ENCODE assay signal across 1 cellular context in the genomic region with DNA sequence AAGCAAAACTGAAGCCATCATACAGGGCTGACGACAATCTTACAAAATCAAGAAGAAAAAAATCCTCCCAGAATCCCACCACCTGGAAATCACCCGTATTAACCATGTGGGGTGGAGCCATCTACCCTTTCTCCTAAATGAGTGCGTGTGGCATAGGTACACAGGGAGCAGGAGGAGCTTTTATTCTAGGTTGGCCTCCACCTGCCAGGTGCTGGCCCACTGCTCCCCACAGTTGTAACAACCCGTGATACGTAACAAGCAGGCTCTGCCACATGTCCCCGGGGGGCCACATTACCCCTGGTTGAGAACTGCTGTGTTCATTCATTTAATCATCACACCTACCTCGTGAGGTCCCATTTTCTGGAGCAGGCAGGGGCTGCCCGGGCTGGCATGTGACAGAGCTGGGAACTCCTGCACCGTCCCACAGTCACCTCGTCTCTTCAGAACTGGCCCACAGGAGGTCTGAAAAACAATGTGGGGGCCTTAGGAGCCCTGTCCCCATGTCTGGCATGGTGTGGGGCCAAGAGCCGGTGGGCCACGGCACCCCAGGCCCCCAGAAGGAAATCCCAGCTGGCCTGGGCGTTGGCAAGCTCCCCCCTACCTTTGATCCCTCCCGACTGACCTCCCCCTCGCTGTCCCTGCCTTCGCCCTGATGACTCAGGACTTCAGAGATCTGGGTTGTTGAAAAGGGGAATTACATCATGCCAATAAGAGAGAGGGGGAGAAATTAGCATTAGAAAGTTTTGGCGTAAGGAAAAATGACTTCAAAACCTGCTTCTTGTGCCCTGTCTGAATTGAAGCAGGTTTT.
TF ChIP-seq lines count a peak whose summit lies in the region.

No MANE protein-coding gene starts in this region.

TF ChIP-seq in HepG2, 621 proteins besides CTCF, POLR2A, EP300 and RAD21 (continued from another document and continues in another):
- peak; percentile 47 for TF ChIP-seq RBM39 (IDR thresholded peaks at IDR 0.05; ENCODE audit: low read depth, low read length, poor library complexity, severe bottlenecking)
- TF ChIP-seq, protein P1, sequence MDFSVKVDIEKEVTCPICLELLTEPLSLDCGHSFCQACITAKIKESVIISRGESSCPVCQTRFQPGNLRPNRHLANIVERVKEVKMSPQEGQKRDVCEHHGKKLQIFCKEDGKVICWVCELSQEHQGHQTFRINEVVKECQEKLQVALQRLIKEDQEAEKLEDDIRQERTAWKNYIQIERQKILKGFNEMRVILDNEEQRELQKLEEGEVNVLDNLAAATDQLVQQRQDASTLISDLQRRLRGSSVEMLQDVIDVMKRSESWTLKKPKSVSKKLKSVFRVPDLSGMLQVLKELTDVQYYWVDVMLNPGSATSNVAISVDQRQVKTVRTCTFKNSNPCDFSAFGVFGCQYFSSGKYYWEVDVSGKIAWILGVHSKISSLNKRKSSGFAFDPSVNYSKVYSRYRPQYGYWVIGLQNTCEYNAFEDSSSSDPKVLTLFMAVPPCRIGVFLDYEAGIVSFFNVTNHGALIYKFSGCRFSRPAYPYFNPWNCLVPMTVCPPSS (IDR thresholded peaks at IDR 0.05), result no peak
- no peak; the same call in 1 of the 2 replicates for TF ChIP-seq RARG (CRISPR knock-in tag; IDR thresholded peaks at IDR 0.05; ENCODE audit: low read depth)
- no peak for TF ChIP-seq HDAC6 (IDR thresholded peaks at IDR 0.05; ENCODE audit: low read depth, low read length)
- TF ChIP-seq SMYD3 (CRISPR knock-in tag; IDR thresholded peaks at IDR 0.05), result 0 out of 2 replicates have a peak, but pooled peaks have one; percentile 74
- TF ChIP-seq EHMT2 (IDR thresholded peaks at IDR 0.05; ENCODE audit: borderline replicate concordance, low read depth, low read length), result no peak
- peak; percentile 37; the same call in 1 of the 2 replicates for TF ChIP-seq ZNF580 (CRISPR knock-in tag; IDR thresholded peaks at IDR 0.05; ENCODE audit: borderline replicate concordance, low read depth)
- peak; percentile 87 for TF ChIP-seq SKIL (CRISPR knock-in tag; IDR thresholded peaks at IDR 0.05; ENCODE audit: borderline replicate concordance)
- TF ChIP-seq ELF4 (CRISPR knock-in tag; IDR thresholded peaks at IDR 0.05; ENCODE audit: borderline replicate concordance), result no peak
- TF ChIP-seq, protein P2, sequence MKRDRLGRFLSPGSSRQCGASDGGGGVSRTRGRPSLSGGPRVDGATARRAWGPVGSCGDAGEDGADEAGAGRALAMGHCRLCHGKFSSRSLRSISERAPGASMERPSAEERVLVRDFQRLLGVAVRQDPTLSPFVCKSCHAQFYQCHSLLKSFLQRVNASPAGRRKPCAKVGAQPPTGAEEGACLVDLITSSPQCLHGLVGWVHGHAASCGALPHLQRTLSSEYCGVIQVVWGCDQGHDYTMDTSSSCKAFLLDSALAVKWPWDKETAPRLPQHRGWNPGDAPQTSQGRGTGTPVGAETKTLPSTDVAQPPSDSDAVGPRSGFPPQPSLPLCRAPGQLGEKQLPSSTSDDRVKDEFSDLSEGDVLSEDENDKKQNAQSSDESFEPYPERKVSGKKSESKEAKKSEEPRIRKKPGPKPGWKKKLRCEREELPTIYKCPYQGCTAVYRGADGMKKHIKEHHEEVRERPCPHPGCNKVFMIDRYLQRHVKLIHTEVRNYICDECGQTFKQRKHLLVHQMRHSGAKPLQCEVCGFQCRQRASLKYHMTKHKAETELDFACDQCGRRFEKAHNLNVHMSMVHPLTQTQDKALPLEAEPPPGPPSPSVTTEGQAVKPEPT (CRISPR knock-in tag; IDR thresholded peaks at IDR 0.05; ENCODE audit: low read depth), result no peak
- TF ChIP-seq FOXP4 (CRISPR knock-in tag; IDR thresholded peaks at IDR 0.05), result peak; percentile 39; the same call in 1 of the 2 replicates
- peak; percentile 76; the same call in 1 of the 2 replicates for TF ChIP-seq HBP1 (CRISPR knock-in tag; IDR thresholded peaks at IDR 0.05; ENCODE audit: low read depth)
- peak; percentile 37; the same call in 1 of the 2 replicates for TF ChIP-seq FOXM1 (CRISPR knock-in tag; IDR thresholded peaks at IDR 0.05)
- TF ChIP-seq MED1 (CRISPR knock-in tag; IDR thresholded peaks at IDR 0.05), result peak; percentile 82
- no peak for TF ChIP-seq HNF1A (IDR thresholded peaks at IDR 0.05; ENCODE audit: low read depth)
- peak; percentile 34; the same call in 1 of the 2 replicates for TF ChIP-seq HNF1A (CRISPR knock-in tag; IDR thresholded peaks at IDR 0.05; ENCODE audit: borderline replicate concordance)
- no peak for TF ChIP-seq PRDM15 (CRISPR knock-in tag; IDR thresholded peaks at IDR 0.05)
- TF ChIP-seq TCF12 (IDR thresholded peaks at IDR 0.05), result no peak
- peak; percentile 91 for TF ChIP-seq TCF12 (CRISPR knock-in tag; IDR thresholded peaks at IDR 0.05)
- 0 out of 2 replicates have a peak, but pooled peaks have one; percentile 28 for TF ChIP-seq SMAD3 (CRISPR knock-in tag; IDR thresholded peaks at IDR 0.05)
- peak; percentile 45; the same call in 1 of the 2 replicates for TF ChIP-seq HDAC2 (CRISPR knock-in tag; IDR thresholded peaks at IDR 0.05)
- TF ChIP-seq ZBTB14 (CRISPR knock-in tag; IDR thresholded peaks at IDR 0.05), result peak; percentile 35; the same call in 1 of the 2 replicates
- 0 out of 2 replicates have a peak, but pooled peaks have one; percentile 20 for TF ChIP-seq ZMAT3 (CRISPR knock-in tag; conservative IDR thresholded peaks at IDR 0.05)
- no peak for TF ChIP-seq RNF2 (conservative IDR thresholded peaks at IDR 0.05; ENCODE audit: low read depth)
- no peak for TF ChIP-seq ZBTB2 (CRISPR knock-in tag; IDR thresholded peaks at IDR 0.05; ENCODE audit: low read depth)
- TF ChIP-seq ZNF430 (CRISPR knock-in tag; IDR thresholded peaks at IDR 0.05), result peak; percentile 67; the same call in 1 of the 2 replicates
- TF ChIP-seq ZNF572 (CRISPR knock-in tag; IDR thresholded peaks at IDR 0.05), result 0 out of 2 replicates have a peak, but pooled peaks have one; percentile 61
- no peak for TF ChIP-seq ZNF674 (CRISPR knock-in tag; IDR thresholded peaks at IDR 0.05; ENCODE audit: low read depth)
